Comparison of ENCODE assay signal across 8 cellular contexts in genomic region chr5:175729829-175730277, GRCh38.
DNase-seq lines count a peak whose midpoint lies in the region; ATAC-seq and TF ChIP-seq lines count a peak whose summit lies in the region.

No MANE protein-coding gene starts in this region.

- no peak overlapping the region for H3K27ac Mint-ChIP-seq in activated T-helper 1 cell treated with anti-CD3 and anti-CD28 coated beads, Interleukin-12 subunit alpha, Interleukin-12 subunit beta, Interleukin-2, Interleukin-4 antibody, amounts not matched to agents 30 ng/mL and 10 ng/mL and 1 ng/mL, durations not matched to agents 14 hours and 24 hours and 36 hours
- H3K27ac Mint-ChIP-seq in nephron progenitor cell = no peak overlapping the region
- no peak overlapping the region for H3K27ac Mint-ChIP-seq in stimulated activated naive CD8-positive, alpha-beta T cell treated with anti-CD3 and anti-CD28 coated beads, Interleukin-15, amount 100 ng/mL, for 72 hours

- peaks cover 6% of the 10 kb centered on the region for H3K4me1 Mint-ChIP-seq in activated T-helper 1 cell treated with anti-CD3 and anti-CD28 coated beads, Interleukin-12 subunit alpha, Interleukin-12 subunit beta, Interleukin-2, Interleukin-4 antibody, amounts not matched to agents 30 ng/mL and 10 ng/mL and 1 ng/mL, durations not matched to agents 14 hours and 24 hours and 36 hours (ENCODE audit: low read depth)
- H3K4me1 Mint-ChIP-seq in nephron progenitor cell = peaks cover 15% of the 10 kb centered on the region
- peaks cover 14% of the 10 kb centered on the region for H3K4me1 Mint-ChIP-seq in stimulated activated naive CD8-positive, alpha-beta T cell treated with anti-CD3 and anti-CD28 coated beads, Interleukin-15, amount 100 ng/mL, for 72 hours

- no peak overlapping the region for H3K4me3 ChIP-seq in fibroblast of pulmonary artery (replicated peaks; ENCODE audit: low read depth, low read length)

- no peak overlapping the region for H3K4me3 Mint-ChIP-seq in activated T-helper 1 cell treated with anti-CD3 and anti-CD28 coated beads, Interleukin-12 subunit alpha, Interleukin-12 subunit beta, Interleukin-2, Interleukin-4 antibody, amounts not matched to agents 30 ng/mL and 10 ng/mL and 1 ng/mL, durations not matched to agents 14 hours and 24 hours and 36 hours
- H3K4me3 Mint-ChIP-seq in nephron progenitor cell = peak overlapping the region; percentile 80
- H3K4me3 Mint-ChIP-seq in stimulated activated naive CD8-positive, alpha-beta T cell treated with anti-CD3 and anti-CD28 coated beads, Interleukin-15, amount 100 ng/mL, for 72 hours = peak overlapping the region in 1 of 2 donors; percentile 50

- peaks cover 18% of the 10 kb centered on the region for H3K27me3 Mint-ChIP-seq in activated T-helper 1 cell treated with anti-CD3 and anti-CD28 coated beads, Interleukin-12 subunit alpha, Interleukin-12 subunit beta, Interleukin-2, Interleukin-4 antibody, amounts not matched to agents 30 ng/mL and 10 ng/mL and 1 ng/mL, durations not matched to agents 14 hours and 24 hours and 36 hours (ENCODE audit: insufficient read depth)
- H3K27me3 Mint-ChIP-seq in nephron progenitor cell (ENCODE audit: low read depth, poor library complexity) = peaks cover 11% of the 10 kb centered on the region
- peaks cover 21% of the 10 kb centered on the region for H3K27me3 Mint-ChIP-seq in stimulated activated naive CD8-positive, alpha-beta T cell treated with anti-CD3 and anti-CD28 coated beads, Interleukin-15, amount 100 ng/mL, for 72 hours

- intact Hi-C loops in activated T-helper 1 cell treated with anti-CD3 and anti-CD28 coated beads, Interleukin-12 subunit alpha, Interleukin-12 subunit beta, Interleukin-2, Interleukin-4 antibody, amounts not matched to agents 30 ng/mL and 10 ng/mL and 1 ng/mL, durations not matched to agents 14 hours and 24 hours and 36 hours (cut with micrococcal nuclease) = loop anchor here (1.0 kb wide), 1 partner anchor 143 kb away; no protein-coding TSS in a partner anchor

- TF ChIP-seq CTCF in fibroblast of pulmonary artery (IDR thresholded peaks at IDR 0.05; ENCODE audit: low read length, missing control alignments) (peak; percentile 90), nephron progenitor cell (IDR thresholded peaks at IDR 0.05) (peak; percentile 96)

- no peaks in the 10 kb centered on the region for H3K36me3 Mint-ChIP-seq in activated T-helper 1 cell treated with anti-CD3 and anti-CD28 coated beads, Interleukin-12 subunit alpha, Interleukin-12 subunit beta, Interleukin-2, Interleukin-4 antibody, amounts not matched to agents 30 ng/mL and 10 ng/mL and 1 ng/mL, durations not matched to agents 14 hours and 24 hours and 36 hours (ENCODE audit: low read depth)
- H3K36me3 Mint-ChIP-seq in nephron progenitor cell (ENCODE audit: low read depth) = no peaks in the 10 kb centered on the region

- ATAC-seq in GM21717 (IDR thresholded peaks at IDR 0.05; ENCODE audit: unreplicated experiment) = peak; percentile 68
- ATAC-seq in stimulated activated naive CD8-positive, alpha-beta T cell treated with anti-CD3 and anti-CD28 coated beads, Interleukin-15, amount 100 ng/mL, for 72 hours = peak; percentile 88

- DNase-seq in Caki2 (ENCODE audit: low read depth) (peak; percentile 75), LoVo (ENCODE audit: low spot score) (peak; percentile 86), RPMI8226 (peak; percentile 84), fibroblast of pulmonary artery (ENCODE audit: low read depth) (peak; percentile 91), nephron progenitor cell (peak; percentile 99)
- DNase-seq in activated T-helper 1 cell treated with anti-CD3 and anti-CD28 coated beads, Interleukin-12 subunit alpha, Interleukin-12 subunit beta, Interleukin-2, Interleukin-4 antibody, amounts not matched to agents 30 ng/mL and 10 ng/mL and 1 ng/mL, durations not matched to agents 14 hours and 24 hours and 36 hours (ENCODE audit: low spot score) = peak; percentile 80
- DNase-seq in stimulated activated naive CD8-positive, alpha-beta T cell treated with anti-CD3 and anti-CD28 coated beads, Interleukin-15, amount 100 ng/mL, for 72 hours = peak; percentile 88 to 89

- in situ Hi-C loops in Caki2 (cut with HindIII; ENCODE audit: low pct_unique_long_range_greater_than_20kb, low sequenced_read_pairs) = no loop called here

- no peaks in the 10 kb centered on the region for H3K9me3 Mint-ChIP-seq in activated T-helper 1 cell treated with anti-CD3 and anti-CD28 coated beads, Interleukin-12 subunit alpha, Interleukin-12 subunit beta, Interleukin-2, Interleukin-4 antibody, amounts not matched to agents 30 ng/mL and 10 ng/mL and 1 ng/mL, durations not matched to agents 14 hours and 24 hours and 36 hours
- H3K9me3 Mint-ChIP-seq in nephron progenitor cell = peaks cover 13% of the 10 kb centered on the region
- H3K9me3 Mint-ChIP-seq in stimulated activated naive CD8-positive, alpha-beta T cell treated with anti-CD3 and anti-CD28 coated beads, Interleukin-15, amount 100 ng/mL, for 72 hours = no peaks in the 10 kb centered on the region
